Comparison of ENCODE assay signal across 17 cellular contexts in the genomic region with DNA sequence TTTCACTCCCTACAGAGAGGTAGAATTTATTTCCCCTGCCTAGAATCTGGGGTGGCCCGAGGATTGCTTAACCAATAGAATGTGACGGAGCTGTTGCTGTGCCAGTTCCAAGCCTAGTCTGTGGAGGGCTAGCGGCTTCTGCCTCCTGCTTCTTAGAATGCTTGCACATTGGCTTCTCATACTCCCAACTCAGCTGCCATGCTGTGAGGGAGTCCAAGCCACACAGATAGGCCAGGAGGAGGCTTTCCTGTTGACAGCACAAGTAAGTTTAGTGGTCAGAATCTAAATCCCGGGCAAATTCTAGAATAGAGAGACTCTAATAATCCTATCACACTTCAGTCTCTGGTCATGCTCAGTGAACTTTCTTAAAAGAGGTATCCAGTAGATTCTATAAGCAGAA. TPM values are rescaled to one million over a fixed set of nuclear protein-coding genes. Genes with fewer than 3 reads are reported as not detected.
DNase-seq lines count a peak whose midpoint lies in the region; ATAC-seq lines count a peak whose summit lies in the region.
"Had no signal": no experiment of that assay in that cellular context is flagged by ENCODE, and none has a peak within 500 bp of the region (broad histone marks: within the 10 kb centered on the region; RNA-seq: fewer than 3 reads in every experiment).

No MANE protein-coding gene starts in this region.

- no peak overlapping the region for H3K4me3 ChIP-seq in neuronal stem cell (ENCODE audit: low read length in 2 of 2)

- no peaks in the 10 kb centered on the region for H3K4me1 ChIP-seq in neuronal stem cell (ENCODE audit: control insufficient read depth in 2 of 2, insufficient read depth in 1 of 2, low read depth in 1 of 2, low read length in 2 of 2)

- no peak overlapping the region for H4K8ac ChIP-seq in neuronal stem cell (ENCODE audit: low read depth, low read length)

- no peak for ATAC-seq in T-helper 17 cell

- H3K18ac ChIP-seq in neuronal stem cell (ENCODE audit: low read length): no peak overlapping the region

- H3K27me3 Mint-ChIP-seq in T-helper 17 cell: no peaks in the 10 kb centered on the region

- no peak overlapping the region for H3K14ac ChIP-seq in neuronal stem cell (ENCODE audit: low read length)

- H3K4me2 ChIP-seq in neuronal stem cell (ENCODE audit: insufficient read depth, low read length, poor library complexity, severe bottlenecking): no peak overlapping the region

- H2AK5ac ChIP-seq in neuronal stem cell (ENCODE audit: low read depth, low read length): no peak overlapping the region

- H3K4ac ChIP-seq in neuronal stem cell (ENCODE audit: low read length): no peak overlapping the region

- H3K4me3 Mint-ChIP-seq in T-helper 17 cell: no peak overlapping the region
- H3K4me3 Mint-ChIP-seq: CD4-positive, alpha-beta T cell; HFFc6 had no signal

- no peaks in the 10 kb centered on the region for H3K79me1 ChIP-seq in neuronal stem cell (ENCODE audit: low read depth, low read length)

- no peak overlapping the region for H3K23ac ChIP-seq in neuronal stem cell (ENCODE audit: low read depth, low read length, poor library complexity)

- H2BK15ac ChIP-seq in neuronal stem cell (ENCODE audit: low read length): no peak overlapping the region

- H2BK12ac ChIP-seq in neuronal stem cell (ENCODE audit: low read length): no peak overlapping the region

- no peaks in the 10 kb centered on the region for H3K27me3 ChIP-seq in neuronal stem cell (ENCODE audit: control insufficient read depth in 3 of 3, insufficient read depth in 3 of 3, low read depth in 1 of 3, low read length in 3 of 3)

- no peak overlapping the region for H2BK5ac ChIP-seq in neuronal stem cell (ENCODE audit: low read length)

- H3K27ac Mint-ChIP-seq in T-helper 17 cell: peak overlapping the region; percentile 24
- H3K27ac Mint-ChIP-seq: CD4-positive, alpha-beta T cell; HFFc6 had no signal

- H3K4me1 Mint-ChIP-seq in T-helper 17 cell: no peaks in the 10 kb centered on the region

- H4K91ac ChIP-seq in neuronal stem cell (ENCODE audit: low read depth, low read length, poor library complexity): no peak overlapping the region

- WGBS in neuronal stem cell (ENCODE audit: extremely low coverage in 2 of 2, insufficient read length in 2 of 2, insufficient replicate concordance in 1 of 2), 2 donors: no CpG with 5 or more reads among the region's 4 CpGs

- DNase-seq in NCI-H82 (lab: John Stamatoyannopoulos, UW): peak; percentile 53
- DNase-seq in NCI-H82 treated with DMSO at 0.1 percent for 48 hours (lab: John Stamatoyannopoulos, UW; ENCODE audit: unreplicated experiment): no peak
- peak; percentile 36 for DNase-seq in NCI-H446 treated with DMSO at 0.1 percent for 48 hours (lab: John Stamatoyannopoulos, UW)
- DNase-seq in T-helper 17 cell: no peak
- DNase-seq in neuronal stem cell (ENCODE audit: low spot score): no peak
- DNase-seq in NCI-H526 (lab: John Stamatoyannopoulos, UW): no peak
- no peak for DNase-seq in GM19240 (ENCODE audit: insufficient read length, low spot score)
- no peak for DNase-seq in stimulated activated naive CD4-positive, alpha-beta T cell treated with Interleukin-2 at 50 U/mL for 16 hours (lab: John Stamatoyannopoulos, UW)
- DNase-seq: ACHN; C1 segment of cervical spinal cord; Calu3; CD4-positive, alpha-beta T cell; DMS153; DMS79 treated with DMSO at 0.1 percent for 48 hours; EL; HCEC 1CT; HFFc6 had no signal

- peak overlapping the region; percentile 31 for H3K9ac ChIP-seq in neuronal stem cell (ENCODE audit: low read depth, low read length, poor library complexity)

- H3K9me3 ChIP-seq in T-helper 17 cell (ENCODE audit: control insufficient read depth, low read length, poor library complexity, severe bottlenecking): no peaks in the 10 kb centered on the region
- H3K9me3 ChIP-seq in neuronal stem cell (replicated peaks in 1 of 2; ENCODE audit: control insufficient read depth in 2 of 2, insufficient read depth in 1 of 2, low read depth in 1 of 2, low read length in 2 of 2): peaks cover 0 to 2% of the 10 kb centered on the region in 2 donors

- H3K36me3 ChIP-seq in neuronal stem cell (replicated peaks in 1 of 2; ENCODE audit: control insufficient read depth in 2 of 2, insufficient read depth in 2 of 2, low read length in 2 of 2): no peaks in the 10 kb centered on the region

- H3K36me3 Mint-ChIP-seq in T-helper 17 cell (ENCODE audit: low read depth): no peaks in the 10 kb centered on the region

- H3K27ac ChIP-seq in neuronal stem cell (replicated peaks; ENCODE audit: low read length): no peak overlapping the region

- H2BK120ac ChIP-seq in neuronal stem cell (ENCODE audit: low read depth, low read length): no peak overlapping the region

- no peak overlapping the region for H2AFZ ChIP-seq in neuronal stem cell (ENCODE audit: low read length)

RNA-seq across cellular contexts. Expression of gene SNRPB2, which starts 57.5 kb away (rescaled TPM):
- 10 to 100 TPM; 44.5 to 45.3 TPM for total RNA-seq in T-helper 17 cell
- polyA plus RNA-seq in neuronal stem cell (2013, experiment 1 of 2): 149 TPM
- 153 TPM for polyA plus RNA-seq in neuronal stem cell (2013, experiment 2 of 2)

Comparison
In these comparisons a context has a peak if more than half of its experiments do, and no peak if none do; other contexts are left out.
1. DNase-seq: peak in NCI-H82 (single experiment) and NCI-H446 treated with DMSO at 0.1 percent for 48 hours (single experiment); none in NCI-H82 treated with DMSO at 0.1 percent for 48 hours (single experiment), T-helper 17 cell (0 of 3), neuronal stem cell (single experiment), NCI-H526 (0 of 2), GM19240 (single experiment) and stimulated activated naive CD4-positive, alpha-beta T cell treated with Interleukin-2 at 50 U/mL for 16 hours (single experiment).